ENCODE assay signal across 27 cellular contexts in genomic region chr6:45807610-45808009, GRCh38.
"Had no signal": no experiment of that assay in that cellular context is flagged by ENCODE, and none has a peak within 500 bp of the region (broad histone marks: within the 10 kb centered on the region; RNA-seq: fewer than 3 reads in every experiment).

No MANE protein-coding gene starts in this region.

- H3K4me1 ChIP-seq: colonic mucosa, gastrocnemius medialis, left lung, parathyroid adenoma, right lobe of liver, stomach, thyroid gland had no signal

- H3K4me3 Mint-ChIP-seq: dendritic cell treated with granulocyte-macrophage colony-stimulating factor and Interleukin-4, amounts not matched to agents 40 ng/mL and 50 ng/mL, for 4 days; endodermal cell; mesothelial cell of epicardium; naive B cell; natural killer cell treated with Interleukin-12 subunit alpha and Interleukin-12 subunit beta and Interleukin-15 and Interleukin-18, amount 100 ng/mL, for 72 hours; neural crest cell; type B pancreatic cell had no signal

- H3K27me3 ChIP-seq: colonic mucosa, left lung, right lobe of liver, stomach, thyroid gland had no signal

- H3K27ac ChIP-seq: colonic mucosa, epithelial cell of prostate, gastrocnemius medialis, left lung, parathyroid adenoma, right lobe of liver, stomach, thyroid gland had no signal

- H3K79me2 ChIP-seq: parathyroid adenoma had no signal

- DNase-seq: colonic mucosa; effector CD8-positive, alpha-beta T cell; endodermal cell; foreskin fibroblast; gastrocnemius medialis; head of caudate nucleus; kidney; left lung; mesenchymal stem cell; mucosa of descending colon; naive B cell; right lobe of liver; small intestine; stimulated activated CD4-positive, alpha-beta T cell treated with anti-CD3 and anti-CD28 coated beads, Interleukin-15, amount 100 ng/mL, for 24 hours; stimulated activated CD4-positive, alpha-beta T cell treated with anti-CD3 and anti-CD28 coated beads, Interleukin-2, amount 100 ng/mL, for 48 hours; stimulated activated naive CD4-positive, alpha-beta T cell treated with Interleukin-2 at 50 U/mL for 16 hours; stomach; thyroid gland had no signal

- H3K4me3 ChIP-seq: colonic mucosa, gastrocnemius medialis, left lung, mucosa of descending colon, right lobe of liver, stomach, thyroid gland had no signal

- H3K9ac ChIP-seq: parathyroid adenoma had no signal

- H3K9me3 Mint-ChIP-seq: dendritic cell treated with granulocyte-macrophage colony-stimulating factor and Interleukin-4, amounts not matched to agents 40 ng/mL and 50 ng/mL, for 4 days; endodermal cell; naive B cell; natural killer cell treated with Interleukin-12 subunit alpha and Interleukin-12 subunit beta and Interleukin-15 and Interleukin-18, amount 100 ng/mL, for 72 hours; type B pancreatic cell had no signal

- H3K36me3 ChIP-seq: colonic mucosa, gastrocnemius medialis, left lung, right lobe of liver, stomach, thyroid gland had no signal

- H3K36me3 Mint-ChIP-seq: mesothelial cell of epicardium, naive B cell, type B pancreatic cell had no signal

- H3K27me3 Mint-ChIP-seq: dendritic cell treated with granulocyte-macrophage colony-stimulating factor and Interleukin-4, amounts not matched to agents 40 ng/mL and 50 ng/mL, for 4 days; progenitor cell of endocrine pancreas had no signal

- H2AFZ ChIP-seq: parathyroid adenoma had no signal

- H3K27ac Mint-ChIP-seq: dendritic cell treated with granulocyte-macrophage colony-stimulating factor and Interleukin-4, amounts not matched to agents 40 ng/mL and 50 ng/mL, for 4 days; endodermal cell; mesothelial cell of epicardium; naive B cell; natural killer cell treated with Interleukin-12 subunit alpha and Interleukin-12 subunit beta and Interleukin-15 and Interleukin-18, amount 100 ng/mL, for 72 hours; progenitor cell of endocrine pancreas; type B pancreatic cell had no signal

- ATAC-seq: esophagus mucosa; gastrocnemius medialis; left lung; mucosa of descending colon; natural killer cell treated with Interleukin-12 subunit alpha and Interleukin-12 subunit beta and Interleukin-15 and Interleukin-18, amount 100 ng/mL, for 72 hours; right lobe of liver had no signal

- H3K4me1 Mint-ChIP-seq: endodermal cell had no signal

- H3K9me3 ChIP-seq: colonic mucosa, gastrocnemius medialis, mucosa of descending colon, right lobe of liver, thyroid gland had no signal
